In the genomic region with DNA sequence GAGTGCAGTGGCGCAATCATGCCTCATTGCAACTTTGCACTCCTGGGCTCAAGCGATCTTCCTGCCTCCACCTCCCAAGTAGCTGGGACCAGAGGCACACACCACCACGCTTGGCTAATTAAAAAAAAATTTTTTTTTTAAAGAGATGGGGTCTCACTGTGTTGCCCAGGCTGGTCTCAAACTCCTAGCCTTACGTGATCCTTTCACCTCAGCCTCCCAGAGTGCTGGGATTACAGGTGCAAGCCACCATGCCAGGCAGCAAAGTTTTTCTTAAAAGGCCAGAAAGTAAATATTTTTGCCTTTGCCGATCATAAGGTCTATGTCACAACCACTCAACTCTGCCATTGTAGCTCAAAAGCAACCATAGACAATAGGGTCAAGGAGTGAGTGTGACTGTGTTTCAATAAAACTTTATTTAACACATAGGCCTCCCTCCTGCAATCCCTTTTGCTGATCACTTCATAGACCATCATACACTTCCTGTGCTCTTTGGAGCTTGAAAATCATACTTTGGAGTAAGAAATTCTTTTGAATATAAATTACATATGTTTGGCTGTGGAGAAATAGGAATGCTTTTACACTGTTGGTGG, we compare ENCODE assay signal across 2 cellular contexts.
TF ChIP-seq lines count a peak whose summit lies in the region.

No MANE protein-coding gene starts in this region.

TF ChIP-seq in HepG2, 621 proteins besides CTCF, POLR2A, EP300 and RAD21:
- TF ChIP-seq, protein P1, sequence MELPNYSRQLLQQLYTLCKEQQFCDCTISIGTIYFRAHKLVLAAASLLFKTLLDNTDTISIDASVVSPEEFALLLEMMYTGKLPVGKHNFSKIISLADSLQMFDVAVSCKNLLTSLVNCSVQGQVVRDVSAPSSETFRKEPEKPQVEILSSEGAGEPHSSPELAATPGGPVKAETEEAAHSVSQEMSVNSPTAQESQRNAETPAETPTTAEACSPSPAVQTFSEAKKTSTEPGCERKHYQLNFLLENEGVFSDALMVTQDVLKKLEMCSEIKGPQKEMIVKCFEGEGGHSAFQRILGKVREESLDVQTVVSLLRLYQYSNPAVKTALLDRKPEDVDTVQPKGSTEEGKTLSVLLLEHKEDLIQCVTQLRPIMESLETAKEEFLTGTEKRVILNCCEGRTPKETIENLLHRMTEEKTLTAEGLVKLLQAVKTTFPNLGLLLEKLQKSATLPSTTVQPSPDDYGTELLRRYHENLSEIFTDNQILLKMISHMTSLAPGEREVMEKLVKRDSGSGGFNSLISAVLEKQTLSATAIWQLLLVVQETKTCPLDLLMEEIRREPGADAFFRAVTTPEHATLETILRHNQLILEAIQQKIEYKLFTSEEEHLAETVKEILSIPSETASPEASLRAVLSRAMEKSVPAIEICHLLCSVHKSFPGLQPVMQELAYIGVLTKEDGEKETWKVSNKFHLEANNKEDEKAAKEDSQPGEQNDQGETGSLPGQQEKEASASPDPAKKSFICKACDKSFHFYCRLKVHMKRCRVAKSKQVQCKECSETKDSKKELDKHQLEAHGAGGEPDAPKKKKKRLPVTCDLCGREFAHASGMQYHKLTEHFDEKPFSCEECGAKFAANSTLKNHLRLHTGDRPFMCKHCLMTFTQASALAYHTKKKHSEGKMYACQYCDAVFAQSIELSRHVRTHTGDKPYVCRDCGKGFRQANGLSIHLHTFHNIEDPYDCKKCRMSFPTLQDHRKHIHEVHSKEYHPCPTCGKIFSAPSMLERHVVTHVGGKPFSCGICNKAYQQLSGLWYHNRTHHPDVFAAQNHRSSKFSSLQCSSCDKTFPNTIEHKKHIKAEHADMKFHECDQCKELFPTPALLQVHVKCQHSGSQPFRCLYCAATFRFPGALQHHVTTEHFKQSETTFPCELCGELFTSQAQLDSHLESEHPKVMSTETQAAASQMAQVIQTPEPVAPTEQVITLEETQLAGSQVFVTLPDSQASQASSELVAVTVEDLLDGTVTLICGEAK (IDR thresholded peaks at IDR 0.05) = peak; percentile 37; the same call in 1 of the 2 replicates
- TF ChIP-seq, protein P1 (CRISPR knock-in tag; IDR thresholded peaks at IDR 0.05) = peak; percentile 90
- TF ChIP-seq, protein P2, sequence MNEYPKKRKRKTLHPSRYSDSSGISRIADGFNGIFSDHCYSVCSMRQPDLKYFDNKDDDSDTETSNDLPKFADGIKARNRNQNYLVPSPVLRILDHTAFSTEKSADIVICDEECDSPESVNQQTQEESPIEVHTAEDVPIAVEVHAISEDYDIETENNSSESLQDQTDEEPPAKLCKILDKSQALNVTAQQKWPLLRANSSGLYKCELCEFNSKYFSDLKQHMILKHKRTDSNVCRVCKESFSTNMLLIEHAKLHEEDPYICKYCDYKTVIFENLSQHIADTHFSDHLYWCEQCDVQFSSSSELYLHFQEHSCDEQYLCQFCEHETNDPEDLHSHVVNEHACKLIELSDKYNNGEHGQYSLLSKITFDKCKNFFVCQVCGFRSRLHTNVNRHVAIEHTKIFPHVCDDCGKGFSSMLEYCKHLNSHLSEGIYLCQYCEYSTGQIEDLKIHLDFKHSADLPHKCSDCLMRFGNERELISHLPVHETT (CRISPR knock-in tag; conservative IDR thresholded peaks at IDR 0.05) = no peak

TF ChIP-seq in K562, 482 proteins besides CTCF, POLR2A, EP300 and RAD21:
- TF ChIP-seq, protein P1 (IDR thresholded peaks at IDR 0.05) = peak; percentile 83
- TF ChIP-seq, protein P1 (CRISPR knock-in tag; IDR thresholded peaks at IDR 0.05) = peak; percentile 69
- TF ChIP-seq ZNF121 (CRISPR knock-in tag; conservative IDR thresholded peaks at IDR 0.05) (peak; percentile 85), ZNF75A (CRISPR knock-in tag; IDR thresholded peaks at IDR 0.05) (no peak)
